10 cellular contexts compared by ENCODE assay signal in genomic region chr1:227356582-227357228, GRCh38. TPM values are rescaled to one million over a fixed set of nuclear protein-coding genes. Genes with fewer than 3 reads are reported as not detected.
DNase-seq lines count a peak whose midpoint lies in the region; ATAC-seq, FAIRE-seq and TF ChIP-seq lines count a peak whose summit lies in the region.
"Had no signal": no experiment of that assay in that cellular context is flagged by ENCODE, and none has a peak within 500 bp of the region (broad histone marks: within the 10 kb centered on the region; RNA-seq: fewer than 3 reads in every experiment).

No MANE protein-coding gene starts in this region.

- no peak overlapping the region for H2BK15ac ChIP-seq in H1 (ENCODE audit: low read length)

- WGBS in H1 (ENCODE audit: extremely low coverage in 1 of 2, insufficient coverage in 1 of 2, insufficient read length in 1 of 2, insufficient replicate concordance in 2 of 2, low coverage in 1 of 2, low lambda C conversion rate in 2 of 2, missing lambda C conversion rate in 1 of 2), 2 experiments = 50% methylated on average over 7 of the region's 7 CpGs; no CpG with 5 or more reads in 1 of the 2 experiments

- peak overlapping the region; percentile 84; the same call in 1 of the 2 replicates for H2BK12ac ChIP-seq in H1 (ENCODE audit: low read depth, low read length)

- intact Hi-C loops in OCI-LY7 (cut with micrococcal nuclease; ENCODE audit: unreplicated experiment) = no loop called here
- intact Hi-C loops in CD8-positive, alpha-beta T cell (cut with DNase I, micrococcal nuclease) = no loop called here

- no peak overlapping the region for H3K27ac Mint-ChIP-seq in CD8-positive, alpha-beta T cell
- H3K27ac Mint-ChIP-seq in activated T-helper 17 cell treated with anti-CD3 and anti-CD28 coated beads, Interleukin-2, amount 50 U/mL, for 72 hours = no peak overlapping the region

- POLR2A ChIA-PET in H1 (lab: Charles Lee; ENCODE audit: partially characterized antibody) (interaction anchor here (1.2 to 3.9 kb wide), 2 partner anchors 35 to 38 kb away, joined by 3 to 24 read pairs; partner anchors contain the start of gene CDC42BPA), OCI-LY7 (lab: Charles Lee) (interaction anchor here (1.0 kb wide), 1 partner anchor 13 kb away, joined by 3 read pairs; no protein-coding TSS in a partner anchor)
- POLR2A ChIA-PET in CD8-positive, alpha-beta T cell (lab: Charles Lee) = no interaction called here

- DNase-seq in COLO668 (lab: John Stamatoyannopoulos, UW; ENCODE audit: unreplicated experiment) (peak; percentile 31), LoVo (ENCODE audit: low spot score) (peak; percentile 81), H1 (ENCODE audit: low read depth in 1 of 2, low spot score in 2 of 2) (peak; percentile 57 to 92), mucosa of gallbladder (ENCODE audit: low spot score) (peak; percentile 36), OCI-LY7 (ENCODE audit: low spot score) (no peak)
- no peak for DNase-seq in CD8-positive, alpha-beta T cell
- DNase-seq in activated CD8-positive, alpha-beta memory T cell treated with anti-CD3 and anti-CD28 coated beads, Interleukin-2, amount 50 U/mL, for 48 hours = no peak
- DNase-seq: NCI-H2029 had no signal

- TF ChIP-seq CTCF in H1 (IDR thresholded peaks at IDR 0.05; ENCODE audit: control extremely low read depth in 1 of 3, insufficient read depth in 1 of 3, low read depth in 1 of 3, low read length in 3 of 3) (no peak), OCI-LY7 (conservative IDR thresholded peaks at IDR 0.05; ENCODE audit: low read length) (no peak)
- no peak for TF ChIP-seq CTCF in CD8-positive, alpha-beta T cell (IDR thresholded peaks at IDR 0.05)

- no peak for TF ChIP-seq EP300 in H1 (IDR thresholded peaks at IDR 0.05; ENCODE audit: borderline replicate concordance in 1 of 2, low read depth in 2 of 2, low read length in 2 of 2)

- H2BK20ac ChIP-seq in H1 (ENCODE audit: low read length) = peak overlapping the region; percentile 94; the same call in 1 of the 2 replicates

- H4K20me1 ChIP-seq in H1 (replicated peaks in 1 of 2; ENCODE audit: control insufficient read depth in 1 of 2, insufficient read depth in 2 of 2, low read length in 2 of 2) = no peaks in the 10 kb centered on the region
- H4K20me1 ChIP-seq in OCI-LY7 (ENCODE audit: insufficient read depth, low read length) = no peaks in the 10 kb centered on the region

- H2BK5ac ChIP-seq in H1 (ENCODE audit: low read depth, low read length) = peak overlapping the region; percentile 87; the same call in 1 of the 2 replicates

- no peak overlapping the region for H3K23ac ChIP-seq in H1 (ENCODE audit: insufficient read length)

- CTCF ChIA-PET in H1 (lab: Charles Lee; ENCODE audit: partially characterized antibody) (interaction anchor here (0.7 to 1.4 kb wide), 4 partner anchors 9 to 232 kb away, joined by 3 read pairs; no protein-coding TSS in a partner anchor), OCI-LY7 (lab: Charles Lee; ENCODE audit: unreplicated experiment) (no interaction called here)
- CTCF ChIA-PET in CD8-positive, alpha-beta T cell (lab: Charles Lee) = no interaction called here

- no peak for TF ChIP-seq POLR2A in H1 (IDR thresholded peaks at IDR 0.05; ENCODE audit: control extremely low read depth in 1 of 2, low read depth in 2 of 2, low read length in 2 of 2)

- H3K23me2 ChIP-seq in H1 (ENCODE audit: low read depth, low read length) = no peaks in the 10 kb centered on the region; the same call in 1 of the 2 replicates

- no peak overlapping the region for H4K91ac ChIP-seq in H1 (replicated peaks; ENCODE audit: insufficient read length, low read length)

- H3K9me3 ChIP-seq in H1 (ENCODE audit: insufficient read depth in 2 of 2, low read depth in 1 of 2, low read length in 1 of 2) = no peaks in the 10 kb centered on the region
- no peaks in the 10 kb centered on the region for H3K9me3 ChIP-seq in OCI-LY7 (ENCODE audit: low read length)
- no peaks in the 10 kb centered on the region for H3K9me3 ChIP-seq in CD8-positive, alpha-beta T cell (ENCODE audit: low read length)
- H3K9me3 ChIP-seq: tibial artery had no signal

- H3K4me1 Mint-ChIP-seq in CD8-positive, alpha-beta T cell (ENCODE audit: low read depth) = no peaks in the 10 kb centered on the region
- H3K4me1 Mint-ChIP-seq in activated T-helper 17 cell treated with anti-CD3 and anti-CD28 coated beads, Interleukin-2, amount 50 U/mL, for 72 hours = no peaks in the 10 kb centered on the region

- no peak overlapping the region for H4K5ac ChIP-seq in H1 (ENCODE audit: insufficient read length, low read depth, low read length)

- peak overlapping the region; percentile 32 to 37; a peak in 2 of 4 replicates for H3K4me2 ChIP-seq in H1 (ENCODE audit: insufficient read depth in 1 of 2, low read depth in 2 of 2, low read length in 2 of 2)
- no peak overlapping the region for H3K4me2 ChIP-seq in OCI-LY7 (ENCODE audit: low read length)

- no peak for ATAC-seq in CD8-positive, alpha-beta T cell
- ATAC-seq in activated T-helper 17 cell treated with anti-CD3 and anti-CD28 coated beads, Interleukin-2, amount 50 U/mL, for 72 hours (replicated peaks) = no peak

- H2AK5ac ChIP-seq in H1 (ENCODE audit: low read depth, low read length) = no peak overlapping the region

- no peak overlapping the region for H3K14ac ChIP-seq in H1 (ENCODE audit: insufficient read length)

- peak overlapping the region; percentile 61 for H3K18ac ChIP-seq in H1 (ENCODE audit: extremely low read depth, low read length)

- no peak overlapping the region for H3K4me3 Mint-ChIP-seq in CD8-positive, alpha-beta T cell
- no peak overlapping the region for H3K4me3 Mint-ChIP-seq in activated T-helper 17 cell treated with anti-CD3 and anti-CD28 coated beads, Interleukin-2, amount 50 U/mL, for 72 hours

- H4K8ac ChIP-seq in H1 (ENCODE audit: extremely low read depth, insufficient read depth, low read length) = no peak overlapping the region

- peaks cover 9% of the 10 kb centered on the region for H3K27me3 Mint-ChIP-seq in CD8-positive, alpha-beta T cell (ENCODE audit: low read depth)
- peaks cover 11% of the 10 kb centered on the region for H3K27me3 Mint-ChIP-seq in activated T-helper 17 cell treated with anti-CD3 and anti-CD28 coated beads, Interleukin-2, amount 50 U/mL, for 72 hours

- H2AFZ ChIP-seq in H1 (ENCODE audit: low read length) (no peak overlapping the region), OCI-LY7 (ENCODE audit: low read length) (no peak overlapping the region)

- no TSS peak for BruUV-seq in OCI-LY7 (replicated peaks; lab: Mats Ljungman, UMichigan)

- H3K9me2 ChIP-seq in OCI-LY7 (ENCODE audit: insufficient read depth, low read length) = no peaks in the 10 kb centered on the region

- H3K4me3 ChIP-seq in H1 (ENCODE audit: extremely low read depth in 1 of 4, insufficient read depth in 2 of 4, low read depth in 3 of 4, low read length in 4 of 4) (no peak overlapping the region; a peak in 1 of 8 replicates), OCI-LY7 (ENCODE audit: low read depth, low read length, poor library complexity, severe bottlenecking) (no peak overlapping the region)
- H3K4me3 ChIP-seq in CD8-positive, alpha-beta T cell (ENCODE audit: low read depth, low read length) = no peak overlapping the region
- H3K4me3 ChIP-seq: tibial artery had no signal

- H3K79me2 ChIP-seq in H1 (ENCODE audit: control insufficient read depth in 1 of 2, insufficient read depth in 2 of 2, low read length in 2 of 2) = no peaks in the 10 kb centered on the region
- H3K79me2 ChIP-seq in OCI-LY7 (ENCODE audit: insufficient read depth, low read depth, low read length) = no peaks in the 10 kb centered on the region

- no peak overlapping the region for H3K56ac ChIP-seq in H1 (replicated peaks; ENCODE audit: insufficient read length, low read depth, low read length)

- H3K4me1 ChIP-seq in H1 (replicated peaks in 1 of 4; ENCODE audit: control insufficient read depth in 3 of 4, insufficient read depth in 4 of 4, low read length in 3 of 4) = peaks cover 7 to 13% (median 9%) of the 10 kb centered on the region in 4 experiments; a peak in 6 of 7 replicates
- no peaks in the 10 kb centered on the region for H3K4me1 ChIP-seq in OCI-LY7 (ENCODE audit: insufficient read depth, low read length, poor library complexity, severe bottlenecking)
- no peaks in the 10 kb centered on the region for H3K4me1 ChIP-seq in CD8-positive, alpha-beta T cell (ENCODE audit: insufficient read depth, low read length)

- peak in 1 of 2 experiments; percentile 13; a peak in 1 of 4 replicates for TF ChIP-seq RAD21 in H1 (IDR thresholded peaks at IDR 0.05 in 1 of 2, conservative IDR thresholded peaks at IDR 0.05 in 1 of 2; ENCODE audit: low read depth in 2 of 2, low read length in 2 of 2)

- no peak overlapping the region for H2BK120ac ChIP-seq in H1 (replicated peaks; ENCODE audit: low read depth, low read length)

- H3K27me3 ChIP-seq in H1 (replicated peaks in 1 of 4; ENCODE audit: control insufficient read depth in 3 of 4, extremely low read depth in 1 of 4, insufficient read depth in 3 of 4, low read length in 3 of 4) = no peaks in the 10 kb centered on the region; a peak in 1 of 7 replicates
- H3K27me3 ChIP-seq in CD8-positive, alpha-beta T cell (ENCODE audit: insufficient read depth, low read length) = no peaks in the 10 kb centered on the region
- H3K27me3 ChIP-seq: tibial artery had no signal

- H3K9me3 Mint-ChIP-seq in CD8-positive, alpha-beta T cell = no peaks in the 10 kb centered on the region
- no peaks in the 10 kb centered on the region for H3K9me3 Mint-ChIP-seq in activated T-helper 17 cell treated with anti-CD3 and anti-CD28 coated beads, Interleukin-2, amount 50 U/mL, for 72 hours

- no peaks in the 10 kb centered on the region for H3K36me3 Mint-ChIP-seq in CD8-positive, alpha-beta T cell
- no peaks in the 10 kb centered on the region for H3K36me3 Mint-ChIP-seq in activated T-helper 17 cell treated with anti-CD3 and anti-CD28 coated beads, Interleukin-2, amount 50 U/mL, for 72 hours (ENCODE audit: low read depth)

- H3K4ac ChIP-seq in H1 (replicated peaks; ENCODE audit: insufficient read length, low read depth, low read length) = peak overlapping the region; percentile 25

- FAIRE-seq in H1 (lab: Jason Lieb, UNC) = no peak

- H3K36me3 ChIP-seq in H1 (ENCODE audit: control insufficient read depth in 2 of 4, insufficient read depth in 4 of 4, low read length in 3 of 4) (no peaks in the 10 kb centered on the region), OCI-LY7 (ENCODE audit: insufficient read depth, low read length) (no peaks in the 10 kb centered on the region)
- H3K36me3 ChIP-seq in CD8-positive, alpha-beta T cell (ENCODE audit: insufficient read depth, low read length) = no peaks in the 10 kb centered on the region
- H3K36me3 ChIP-seq: tibial artery had no signal

- H3K9ac ChIP-seq in H1 (replicated peaks in 1 of 4; ENCODE audit: extremely low read depth in 1 of 4, low read depth in 3 of 4, low read length in 3 of 4) = no peak overlapping the region

- H3K27ac ChIP-seq in H1 (ENCODE audit: low read depth, low read length) (peak overlapping the region; percentile 5; the same call in 1 of the 2 replicates), OCI-LY7 (ENCODE audit: low read depth, low read length, poor library complexity, severe bottlenecking) (no peak overlapping the region)
- H3K27ac ChIP-seq in CD8-positive, alpha-beta T cell (ENCODE audit: low read depth, low read length) = no peak overlapping the region
- H3K27ac ChIP-seq: tibial artery had no signal

- no peaks in the 10 kb centered on the region for H3K79me1 ChIP-seq in H1 (ENCODE audit: low read depth, low read length)

RNA-seq across cellular contexts. Expression of gene CDC42BPA, which starts 38.4 kb away (rescaled TPM):
- 26.7 and 28.5 TPM in 2 replicates for total RNA-seq in H1 (2021; fragmentation: NEBNext Ultra II Directional; extraction: Animal tissue kit (Norgen Biotek cat#: 25700))
- 6.3 and 7.1 TPM in 2 replicates for polyA plus RNA-seq in H1 (2011; rRNA removed)
- 6.9 TPM for polyA plus RNA-seq in H1 (2011; cell fraction: cytosol; rRNA removed)
- 17.5 TPM for polyA plus RNA-seq in H1 (2011; cell fraction: nucleus; rRNA removed)
- polyA plus RNA-seq in H1 (2012, experiment 1 of 2) = 9.3 to 16.7 TPM (median 11.9 TPM) in 4 replicates
- 0.75 TPM for polyA plus RNA-seq in H1 (2012, experiment 2 of 2)
- 13.2 TPM for polyA plus RNA-seq in H1 (2013, experiment 1 of 2)
- 12.9 TPM for polyA plus RNA-seq in H1 (2013, experiment 2 of 2)
- polyA minus RNA-seq in H1 (2011; rRNA and poly(A)+ RNA removed) = 27.0 and 38.7 TPM in 2 replicates
- polyA minus RNA-seq in H1 (2011; cell fraction: cytosol; rRNA and poly(A)+ RNA removed) = 17.2 TPM
- 92.6 TPM for polyA minus RNA-seq in H1 (2011; cell fraction: nucleus; rRNA and poly(A)+ RNA removed)
- 54.7 TPM for total RNA-seq in mucosa of gallbladder
- total RNA-seq in OCI-LY7 (2014; rRNA removed; shearing (Covaris generic)) = not detected in 2 replicates
- total RNA-seq in OCI-LY7 (2022) = not detected in 2 replicates
- total RNA-seq in CD8-positive, alpha-beta T cell = under 1 TPM; 0.08 to 0.28 TPM
- total RNA-seq in activated T-helper 17 cell treated with anti-CD3 and anti-CD28 coated beads, Interleukin-2, amount 50 U/mL, for 72 hours = 1 to 10 TPM; 2.7 to 2.9 TPM

Comparison
In these comparisons a context has a peak if more than half of its experiments do, and no peak if none do; other contexts are left out.
1. DNase-seq: peak in COLO668 (single experiment), LoVo (single experiment), H1 (2 of 2) and mucosa of gallbladder (single experiment); none in OCI-LY7 (single experiment), CD8-positive, alpha-beta T cell (0 of 7) and activated CD8-positive, alpha-beta memory T cell treated with anti-CD3 and anti-CD28 coated beads, Interleukin-2, amount 50 U/mL, for 48 hours (single experiment).